ENCODE assay signal across 8 cellular contexts in the genomic region with DNA sequence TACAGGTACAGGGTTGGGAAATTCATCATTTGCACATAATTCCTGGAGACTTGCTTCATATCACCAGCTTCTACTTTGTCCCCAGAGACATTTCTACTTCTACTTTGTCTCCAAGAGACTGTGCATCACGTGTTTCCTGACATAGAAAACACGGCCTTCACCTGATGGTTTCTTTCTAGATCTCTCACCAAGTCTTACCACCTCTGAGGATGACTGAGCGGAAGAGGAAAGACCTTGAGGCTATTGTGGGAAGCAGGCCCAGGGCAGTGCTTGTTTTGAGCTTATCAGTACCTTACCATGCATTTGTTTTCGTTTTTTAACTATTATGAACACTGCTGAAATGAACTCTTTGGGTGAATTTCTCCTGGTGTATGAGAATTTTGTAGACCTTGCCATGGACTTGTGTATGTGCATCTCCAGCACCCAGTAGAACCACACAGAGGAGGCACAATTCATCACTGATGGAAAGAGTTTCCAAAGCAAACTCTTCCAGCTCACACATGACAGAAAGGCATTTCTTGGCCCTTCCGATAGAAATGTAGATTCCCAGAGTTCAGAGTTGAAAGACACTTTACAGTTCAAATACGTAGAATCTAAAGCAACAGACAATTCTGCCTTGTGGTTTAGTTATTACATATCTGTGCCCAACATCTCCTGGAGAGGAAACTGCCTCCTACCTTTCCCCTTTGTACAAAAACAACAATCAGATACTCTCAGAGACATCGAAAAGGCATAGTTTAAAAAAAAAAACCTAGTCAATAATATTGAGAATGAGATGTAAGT.
DNase-seq lines count a peak whose midpoint lies in the region; ATAC-seq lines count a peak whose summit lies in the region.

No MANE protein-coding gene starts in this region.

- peak; percentile 56 for ATAC-seq in GM18499 (IDR thresholded peaks at IDR 0.05; ENCODE audit: insufficient read depth, unreplicated experiment)
- peak; percentile 67 for ATAC-seq in HG03175 (IDR thresholded peaks at IDR 0.05; ENCODE audit: unreplicated experiment)
- no peak for ATAC-seq in GM21717 (IDR thresholded peaks at IDR 0.05; ENCODE audit: unreplicated experiment)

- DNase-seq in activated CD8-positive, alpha-beta memory T cell treated with anti-CD3 and anti-CD28 coated beads, Interleukin-2, amount 50 U/mL, for 1 hour (ENCODE audit: extremely low read depth), result peak; percentile 44
- DNase-seq in stimulated activated CD4-positive, alpha-beta T cell treated with anti-CD3 and anti-CD28 coated beads, Interleukin-12 subunit alpha, Interleukin-12 subunit beta, amount 100 ng/mL, for 4 hours, result peak; percentile 20
- DNase-seq in HK-2 (ENCODE audit: unreplicated experiment), result no peak
- DNase-seq in hepatic stellate cell (ENCODE audit: low spot score), result no peak
- no peak for DNase-seq in NCI-H1105 (lab: John Stamatoyannopoulos, UW)

Comparison
In these comparisons a context has a peak if more than half of its experiments do, and no peak if none do; other contexts are left out.
1. DNase-seq: peak in activated CD8-positive, alpha-beta memory T cell treated with anti-CD3 and anti-CD28 coated beads, Interleukin-2, amount 50 U/mL, for 1 hour (single experiment) and stimulated activated CD4-positive, alpha-beta T cell treated with anti-CD3 and anti-CD28 coated beads, Interleukin-12 subunit alpha, Interleukin-12 subunit beta, amount 100 ng/mL, for 4 hours (single experiment); none in HK-2 (single experiment), hepatic stellate cell (single experiment) and NCI-H1105 (single experiment).